ENCODE assay signal across 19 cellular contexts in the genomic region with DNA sequence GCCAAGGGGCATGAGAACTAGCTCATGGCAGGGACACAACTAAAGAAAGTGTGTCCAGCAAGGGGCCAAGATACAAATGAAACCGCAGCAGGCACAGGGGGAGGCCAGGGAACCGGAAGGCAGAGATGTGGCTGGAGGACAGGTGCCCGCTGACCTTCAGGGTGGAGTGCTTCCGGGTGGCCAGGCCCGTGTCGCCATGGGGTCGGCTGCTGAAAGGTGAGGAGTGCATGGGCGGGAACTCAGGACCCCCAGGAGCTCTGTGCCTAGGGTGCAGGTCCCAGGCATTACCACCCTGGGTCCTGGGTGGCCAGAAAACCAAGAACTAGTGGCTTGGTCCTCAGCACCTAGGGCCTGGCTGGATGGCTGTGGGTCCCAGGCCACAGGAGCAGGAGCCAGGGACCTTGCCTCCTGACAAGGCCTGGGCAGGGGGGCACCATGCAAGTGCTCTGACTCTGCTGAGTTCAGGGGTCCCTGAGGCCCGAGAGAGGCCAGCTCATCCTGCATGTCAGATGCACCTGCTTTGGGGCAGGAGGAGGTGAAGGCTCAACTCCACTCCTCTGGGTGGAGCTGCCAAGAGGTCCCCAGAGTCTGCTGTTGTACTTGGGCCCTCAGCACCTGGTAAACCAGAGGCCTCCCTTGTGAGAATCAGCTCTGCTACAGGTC. TPM values are rescaled to one million over a fixed set of nuclear protein-coding genes. Genes with fewer than 3 reads are reported as not detected.
DNase-seq lines count a peak whose midpoint lies in the region; ATAC-seq and TF ChIP-seq lines count a peak whose summit lies in the region.
"Had no signal": no experiment of that assay in that cellular context is flagged by ENCODE, and none has a peak within 500 bp of the region (broad histone marks: within the 10 kb centered on the region; RNA-seq: fewer than 3 reads in every experiment).

No MANE protein-coding gene starts in this region.

- H2AFZ ChIP-seq in DND-41 (ENCODE audit: low read depth, low read length): no peak overlapping the region
- no peak overlapping the region for H2AFZ ChIP-seq in osteoblast (ENCODE audit: low read length)
- H2AFZ ChIP-seq: GM23338 had no signal

- H3K9me3 ChIP-seq in right atrium auricular region: no peaks in the 10 kb centered on the region
- peaks cover 3% of the 10 kb centered on the region for H3K9me3 ChIP-seq in DND-41 (ENCODE audit: insufficient read depth, low read length, severe bottlenecking)
- H3K9me3 ChIP-seq in osteoblast (ENCODE audit: low read depth, low read length): no peaks in the 10 kb centered on the region

- no peak for ATAC-seq in Right ventricle myocardium inferior
- ATAC-seq in DND-41 (ENCODE audit: insufficient read depth, low read depth): peak; percentile 22; the same call in 1 of the 3 replicates
- ATAC-seq: A549, GM23338, HCT116 had no signal

- H3K36me3 Mint-ChIP-seq in endothelial cell (ENCODE audit: low read depth, unreplicated experiment): peaks cover 28% of the 10 kb centered on the region
- peaks cover 17% of the 10 kb centered on the region for H3K36me3 Mint-ChIP-seq in Calu3 (ENCODE audit: insufficient read depth, unreplicated experiment)

- intact Hi-C loops in Right ventricle myocardium inferior (cut with DNase I): no loop called here
- intact Hi-C loops in Calu3 (cut with micrococcal nuclease; ENCODE audit: unreplicated experiment): no loop called here

- TF ChIP-seq CTCF in right atrium auricular region (IDR thresholded peaks at IDR 0.05) (no peak), DND-41 (IDR thresholded peaks at IDR 0.05; ENCODE audit: borderline replicate concordance, extremely low read depth, low read length, poor library complexity, severe bottlenecking) (no peak), endothelial cell (IDR thresholded peaks at IDR 0.05; ENCODE audit: unreplicated experiment) (no peak), osteoblast (IDR thresholded peaks at IDR 0.05; ENCODE audit: extremely low read depth, low read depth, low read length) (no peak), Calu3 (IDR thresholded peaks at IDR 0.05; ENCODE audit: unreplicated experiment) (no peak)

- no peaks in the 10 kb centered on the region for H3K4me1 ChIP-seq in right atrium auricular region
- H3K4me1 ChIP-seq in DND-41 (ENCODE audit: insufficient read depth, low read length): no peaks in the 10 kb centered on the region
- no peaks in the 10 kb centered on the region for H3K4me1 ChIP-seq in osteoblast (ENCODE audit: insufficient read depth, low read length)
- H3K4me1 ChIP-seq: A549 had no signal

- no peak overlapping the region for H3K4me3 Mint-ChIP-seq in endothelial cell (ENCODE audit: unreplicated experiment)
- H3K4me3 Mint-ChIP-seq in Calu3 (ENCODE audit: low read depth, unreplicated experiment): no peak overlapping the region
- H3K4me3 Mint-ChIP-seq: CD4-positive, alpha-beta memory T cell; GM23338; H9 had no signal

- H3K79me2 ChIP-seq in DND-41 (ENCODE audit: insufficient read depth, low read length): no peaks in the 10 kb centered on the region
- H3K79me2 ChIP-seq in osteoblast (ENCODE audit: insufficient read depth, low read length): no peaks in the 10 kb centered on the region

- BruUV-seq in Calu3 (replicated peaks; lab: Mats Ljungman, UMichigan): no TSS peak

- CTCF ChIA-PET in Calu3 (lab: Charles Lee): interaction anchor here (0.6 kb wide), 1 partner anchor 510 kb away, joined by 4 read pairs; no protein-coding TSS in a partner anchor

- no peak overlapping the region for H3K27ac ChIP-seq in right atrium auricular region
- H3K27ac ChIP-seq in DND-41 (ENCODE audit: low read length): no peak overlapping the region
- H3K27ac ChIP-seq in osteoblast (ENCODE audit: low read depth, low read length): no peak overlapping the region
- H3K27ac ChIP-seq: A549 had no signal

- peak; percentile 66 for DNase-seq in Right ventricle myocardium inferior (ENCODE audit: missing footprints)
- no peak for DNase-seq in right atrium auricular region (ENCODE audit: low spot score)
- no peak for DNase-seq in DND-41
- no peak for DNase-seq in endothelial cell (ENCODE audit: low spot score)
- peak; percentile 76 for DNase-seq in osteoblast (ENCODE audit: insufficient read length, low spot score, missing footprints)
- DNase-seq in Calu3: no peak
- DNase-seq in activated CD4-positive, CD25-positive, alpha-beta regulatory T cell treated with anti-CD3 and anti-CD28 coated beads, Interleukin-2, amount 50 U/mL, for 72 hours: no peak
- DNase-seq: 8988T; ACHN; C1 segment of cervical spinal cord; CD4-positive, alpha-beta memory T cell; COR-L47; DMS153; EL; GF-D8; H9 had no signal

- H4K20me1 ChIP-seq in DND-41 (ENCODE audit: insufficient read depth, low read length): peaks cover 4% of the 10 kb centered on the region; the same call in 1 of the 2 replicates
- no peaks in the 10 kb centered on the region for H4K20me1 ChIP-seq in osteoblast (ENCODE audit: insufficient read depth, low read length)

- no peak overlapping the region for H3K4me3 ChIP-seq in right atrium auricular region
- H3K4me3 ChIP-seq in DND-41 (ENCODE audit: low read depth in 1 of 2, low read length in 2 of 2): no peak overlapping the region
- no peak overlapping the region for H3K4me3 ChIP-seq in osteoblast (ENCODE audit: insufficient read depth, low read length)
- H3K4me3 ChIP-seq: A549, GM23338 had no signal

- peak overlapping the region; percentile 0 for H3K27ac Mint-ChIP-seq in endothelial cell (ENCODE audit: unreplicated experiment)
- no peak overlapping the region for H3K27ac Mint-ChIP-seq in Calu3 (ENCODE audit: unreplicated experiment)
- H3K27ac Mint-ChIP-seq: GM23338 had no signal

- H3K9ac ChIP-seq in DND-41 (ENCODE audit: low read depth, low read length): no peak overlapping the region

- H3K4me1 Mint-ChIP-seq in endothelial cell (ENCODE audit: unreplicated experiment) (peaks cover 14% of the 10 kb centered on the region), Calu3 (ENCODE audit: low read depth, unreplicated experiment) (no peaks in the 10 kb centered on the region)

- no peaks in the 10 kb centered on the region for H3K27me3 ChIP-seq in right atrium auricular region
- H3K27me3 ChIP-seq in DND-41 (ENCODE audit: insufficient read depth, low read length, poor library complexity): no peaks in the 10 kb centered on the region
- no peaks in the 10 kb centered on the region for H3K27me3 ChIP-seq in osteoblast (ENCODE audit: insufficient read depth, low read length)

- H3K36me3 ChIP-seq in right atrium auricular region: no peaks in the 10 kb centered on the region
- peaks cover 72% of the 10 kb centered on the region for H3K36me3 ChIP-seq in DND-41 (ENCODE audit: insufficient read depth, low read length)
- H3K36me3 ChIP-seq in osteoblast (ENCODE audit: insufficient read depth, low read length): no peaks in the 10 kb centered on the region

- H3K27me3 Mint-ChIP-seq in endothelial cell (ENCODE audit: unreplicated experiment) (peaks cover 16% of the 10 kb centered on the region), Calu3 (ENCODE audit: unreplicated experiment) (no peaks in the 10 kb centered on the region)
- H3K27me3 Mint-ChIP-seq: CD4-positive, alpha-beta memory T cell had no signal

- H3K9me3 Mint-ChIP-seq in endothelial cell (ENCODE audit: unreplicated experiment) (no peaks in the 10 kb centered on the region), Calu3 (ENCODE audit: low read depth, unreplicated experiment) (no peaks in the 10 kb centered on the region)

- H3K4me2 ChIP-seq in DND-41 (ENCODE audit: insufficient read depth, low read length): no peak overlapping the region
- no peak overlapping the region for H3K4me2 ChIP-seq in osteoblast (ENCODE audit: insufficient read depth, low read length)
- H3K4me2 ChIP-seq: A549, GM23338 had no signal

RNA-seq across cellular contexts. Expression of a gene that starts 50.9 kb away (rescaled TPM):
- 3.0 TPM for total RNA-seq in Right ventricle myocardium inferior
- 1 to 10 TPM; 1.2 to 1.7 TPM for total RNA-seq in right atrium auricular region
- total RNA-seq in endothelial cell (ENCODE audit: unreplicated experiment): 18.7 TPM
- total RNA-seq in osteoblast: 8.0 and 9.1 TPM in 2 replicates
- 38.9 and 43.1 TPM in 2 replicates for total RNA-seq in Calu3 (2022)

RNA-seq across cellular contexts. Expression of a gene that starts 51.0 kb away (rescaled TPM):
- total RNA-seq in Right ventricle myocardium inferior: 33.4 TPM
- 10 to 100 TPM; 12.8 to 17.7 TPM for total RNA-seq in right atrium auricular region
- 36.0 TPM for total RNA-seq in endothelial cell (ENCODE audit: unreplicated experiment)
- total RNA-seq in osteoblast: 21.5 and 25.0 TPM in 2 replicates
- total RNA-seq in Calu3 (2022): 22.3 and 23.8 TPM in 2 replicates

Comparison
In these comparisons a context has a peak if more than half of its experiments do, and no peak if none do; other contexts are left out.
1. DNase-seq: peak in Right ventricle myocardium inferior (single experiment) and osteoblast (single experiment); none in right atrium auricular region (single experiment), DND-41 (single experiment), endothelial cell (single experiment), Calu3 (single experiment) and activated CD4-positive, CD25-positive, alpha-beta regulatory T cell treated with anti-CD3 and anti-CD28 coated beads, Interleukin-2, amount 50 U/mL, for 72 hours (single experiment).